ENCODE assay signal across 8 cellular contexts in the genomic region with DNA sequence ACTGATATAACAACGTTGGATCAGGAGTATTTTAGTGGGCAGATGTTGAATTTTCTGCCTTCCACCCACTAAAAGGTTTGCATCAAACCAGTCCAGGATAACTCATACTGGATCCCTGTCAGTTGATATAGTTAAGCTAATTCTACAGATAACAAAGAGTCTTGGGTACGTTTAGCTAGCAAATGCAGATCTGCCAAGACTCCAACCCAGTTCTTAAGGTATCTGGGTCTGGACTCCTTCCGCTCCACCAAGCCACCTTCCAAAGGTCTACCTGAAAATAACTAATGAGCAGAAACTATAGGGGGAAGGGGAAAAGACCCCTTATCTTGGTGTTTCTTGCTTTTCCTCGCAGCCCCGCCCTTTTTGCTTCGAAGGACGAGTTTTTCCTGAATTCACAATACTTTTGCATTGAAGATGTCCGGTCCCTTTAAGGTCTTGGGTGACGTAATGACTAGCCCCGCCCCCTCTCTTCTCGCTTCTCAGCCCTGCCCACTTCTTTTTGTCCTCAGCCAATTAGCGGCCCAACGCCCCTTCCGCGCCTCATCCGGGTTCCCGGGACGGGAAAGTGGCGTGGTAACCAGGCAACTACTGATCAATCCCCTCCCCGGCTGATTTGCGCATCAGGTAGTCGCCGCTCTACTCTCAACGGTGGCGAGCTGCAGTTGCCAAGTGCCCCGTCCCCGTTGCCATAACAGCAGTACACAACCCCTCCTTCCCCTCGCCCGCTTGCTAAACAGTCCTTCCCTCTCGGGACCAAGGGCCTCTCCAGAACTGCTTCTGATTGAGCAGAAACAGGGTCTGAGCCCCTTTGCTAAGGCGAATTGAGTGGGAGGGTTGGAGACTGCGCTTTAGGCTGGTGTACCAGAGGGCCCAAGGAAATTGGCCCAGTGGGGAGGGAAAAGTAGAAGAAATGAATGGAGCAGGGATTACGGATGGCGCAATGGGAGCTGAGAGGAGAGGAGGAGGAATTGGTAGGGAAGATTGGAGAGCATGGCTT. TPM values are rescaled to one million over a fixed set of nuclear protein-coding genes. Genes with fewer than 3 reads are reported as not detected.
DNase-seq lines count a peak whose midpoint lies in the region; TF ChIP-seq lines count a peak whose summit lies in the region.

TSS of gene LRRC23 (plus strand) at position 543 of the 997 bp plus-strand sequence. CDS start 812 bp downstream, outside the sequence.

- CTCF ChIA-PET in HEK293 (lab: Yijun Ruan, JAX) = interaction anchor here (0.7 to 1.5 kb wide), 4 partner anchors 19 to 34 kb away, joined by 4 to 8 read pairs (median 7); partner anchors contain the start of gene SPSB2
- CTCF ChIA-PET in activated naive CD4-positive, alpha-beta T cell treated with anti-CD3 and anti-CD28 coated beads for 36 hours (lab: Charles Lee) = interaction anchor here (0.6 to 1.6 kb wide), 5 partner anchors 13 to 145 kb away, joined by 3 to 6 read pairs (median 4); partner anchors contain the start of gene SPSB2

- peak; percentile 89 for DNase-seq in GM03348 (ENCODE audit: low spot score)
- DNase-seq in NAMALWA (ENCODE audit: low spot score) = peak; percentile 98
- DNase-seq in SK-MEL-5 (ENCODE audit: low read depth, low spot score) = peak; percentile 95
- DNase-seq in activated naive CD4-positive, alpha-beta T cell treated with anti-CD3 and anti-CD28 coated beads for 36 hours = peak; percentile 99
- DNase-seq in globus pallidus (ENCODE audit: low spot score) = peak; percentile 96
- peak; percentile 71 for DNase-seq in non-pigmented ciliary epithelial cell (ENCODE audit: low read depth)
- peak; percentile 98 for DNase-seq in superior temporal gyrus (ENCODE audit: extremely low spot score)

- H3K27me3 Mint-ChIP-seq in activated naive CD4-positive, alpha-beta T cell treated with anti-CD3 and anti-CD28 coated beads for 36 hours (ENCODE audit: low read depth) = no peaks in the 10 kb centered on the region

- H3K4me3 ChIP-seq in HEK293 (ENCODE audit: low read depth, low read length) = peak within 1 kb of the TSS; percentile 42

- no peaks in the 10 kb centered on the region for H3K36me3 Mint-ChIP-seq in activated naive CD4-positive, alpha-beta T cell treated with anti-CD3 and anti-CD28 coated beads for 36 hours (ENCODE audit: low read depth)

- no peak within 1 kb of the TSS for H3K27ac Mint-ChIP-seq in activated naive CD4-positive, alpha-beta T cell treated with anti-CD3 and anti-CD28 coated beads for 36 hours

- intact Hi-C loops in activated naive CD4-positive, alpha-beta T cell treated with anti-CD3 and anti-CD28 coated beads for 36 hours (cut with micrococcal nuclease) = loop anchor here (1.0 to 2.0 kb wide), 7 partner anchors 10 to 285 kb away; partner anchors contain the start of genes C12orf57, ENO2, LPCAT3 and PEX5

- no peak for TF ChIP-seq CTCF in HEK293 (tag by site-specific recombination; IDR thresholded peaks at IDR 0.05)

- no peaks in the 10 kb centered on the region for H3K36me3 ChIP-seq in HEK293 (ENCODE audit: control insufficient read depth in 2 of 2, insufficient read depth in 1 of 2, low read length in 2 of 2)

- H3K4me1 ChIP-seq in HEK293 (ENCODE audit: control insufficient read depth, insufficient read depth, low read length) = peaks cover 13% of the 10 kb centered on the region; the same call in 1 of the 2 replicates

- H3K9me3 Mint-ChIP-seq in activated naive CD4-positive, alpha-beta T cell treated with anti-CD3 and anti-CD28 coated beads for 36 hours = no peaks in the 10 kb centered on the region

- no peak within 1 kb of the TSS for H3K4me3 Mint-ChIP-seq in activated naive CD4-positive, alpha-beta T cell treated with anti-CD3 and anti-CD28 coated beads for 36 hours

- peaks cover 3% of the 10 kb centered on the region for H3K4me1 Mint-ChIP-seq in activated naive CD4-positive, alpha-beta T cell treated with anti-CD3 and anti-CD28 coated beads for 36 hours (ENCODE audit: low read depth)

- in situ Hi-C loops in SK-MEL-5 (cut with HindIII; ENCODE audit: low pct_unique_long_range_greater_than_20kb, low sequenced_read_pairs) = no loop called here

- peak within 1 kb of the TSS; percentile 57 for H3K27ac ChIP-seq in HEK293 (ENCODE audit: extremely low read depth, low read depth, low read length)

- H3K9me3 ChIP-seq in HEK293 (ENCODE audit: control insufficient read depth, insufficient read depth, low read depth, low read length) = no peaks in the 10 kb centered on the region

- POLR2A ChIA-PET in HEK293 (lab: Yijun Ruan, JAX) = interaction anchor here (0.6 to 2.6 kb wide), 12 partner anchors 9 to 181 kb away, joined by 3 to 10 read pairs (median 4); partner anchors contain the start of genes C12orf57, COPS7A, ENO2 and RNU7-1

TF ChIP-seq in HEK293, 187 proteins besides CTCF, POLR2A, EP300 and RAD21 (continues in another document):
- TF ChIP-seq ZBTB17 (tag by site-specific recombination; IDR thresholded peaks at IDR 0.05) = peak; percentile 55; the same call in 1 of the 2 replicates
- peak; percentile 26; the same call in 1 of the 2 replicates for TF ChIP-seq ZEB2 (tag by site-specific recombination; IDR thresholded peaks at IDR 0.05)
- peak; percentile 42; the same call in 1 of the 2 replicates for TF ChIP-seq ZBTB8A (tag by site-specific recombination; IDR thresholded peaks at IDR 0.05)
- TF ChIP-seq ZIC2 (tag by site-specific recombination; IDR thresholded peaks at IDR 0.05) = peak; percentile 17; the same call in 1 of the 2 replicates
- no peak for TF ChIP-seq ZNF558 (tag by site-specific recombination; IDR thresholded peaks at IDR 0.05)
- TF ChIP-seq KLF17 (tag by site-specific recombination; IDR thresholded peaks at IDR 0.05) = no peak; the same call in 1 of the 2 replicates
- TF ChIP-seq, protein P1, sequence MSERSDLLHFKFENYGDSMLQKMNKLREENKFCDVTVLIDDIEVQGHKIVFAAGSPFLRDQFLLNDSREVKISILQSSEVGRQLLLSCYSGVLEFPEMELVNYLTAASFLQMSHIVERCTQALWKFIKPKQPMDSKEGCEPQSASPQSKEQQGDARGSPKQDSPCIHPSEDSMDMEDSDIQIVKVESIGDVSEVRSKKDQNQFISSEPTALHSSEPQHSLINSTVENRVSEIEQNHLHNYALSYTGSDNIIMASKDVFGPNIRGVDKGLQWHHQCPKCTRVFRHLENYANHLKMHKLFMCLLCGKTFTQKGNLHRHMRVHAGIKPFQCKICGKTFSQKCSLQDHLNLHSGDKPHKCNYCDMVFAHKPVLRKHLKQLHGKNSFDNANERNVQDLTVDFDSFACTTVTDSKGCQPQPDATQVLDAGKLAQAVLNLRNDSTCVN (tag by site-specific recombination; optimal IDR thresholded peaks at IDR 0.05) = peak; percentile 26
- TF ChIP-seq KLF8 (tag by site-specific recombination; IDR thresholded peaks at IDR 0.05) = peak; percentile 45; the same call in 1 of the 2 replicates
- peak; percentile 94 for TF ChIP-seq MYNN (tag by site-specific recombination; IDR thresholded peaks at IDR 0.05; ENCODE audit: borderline replicate concordance)
- TF ChIP-seq SP3 (tag by site-specific recombination; IDR thresholded peaks at IDR 0.05) = peak; percentile 96
- TF ChIP-seq ZNF366 (tag by site-specific recombination; conservative IDR thresholded peaks at IDR 0.05) = peak; percentile 60
- TF ChIP-seq ZNF513 (tag by site-specific recombination; IDR thresholded peaks at IDR 0.05) = no peak
- TF ChIP-seq, protein P2, sequence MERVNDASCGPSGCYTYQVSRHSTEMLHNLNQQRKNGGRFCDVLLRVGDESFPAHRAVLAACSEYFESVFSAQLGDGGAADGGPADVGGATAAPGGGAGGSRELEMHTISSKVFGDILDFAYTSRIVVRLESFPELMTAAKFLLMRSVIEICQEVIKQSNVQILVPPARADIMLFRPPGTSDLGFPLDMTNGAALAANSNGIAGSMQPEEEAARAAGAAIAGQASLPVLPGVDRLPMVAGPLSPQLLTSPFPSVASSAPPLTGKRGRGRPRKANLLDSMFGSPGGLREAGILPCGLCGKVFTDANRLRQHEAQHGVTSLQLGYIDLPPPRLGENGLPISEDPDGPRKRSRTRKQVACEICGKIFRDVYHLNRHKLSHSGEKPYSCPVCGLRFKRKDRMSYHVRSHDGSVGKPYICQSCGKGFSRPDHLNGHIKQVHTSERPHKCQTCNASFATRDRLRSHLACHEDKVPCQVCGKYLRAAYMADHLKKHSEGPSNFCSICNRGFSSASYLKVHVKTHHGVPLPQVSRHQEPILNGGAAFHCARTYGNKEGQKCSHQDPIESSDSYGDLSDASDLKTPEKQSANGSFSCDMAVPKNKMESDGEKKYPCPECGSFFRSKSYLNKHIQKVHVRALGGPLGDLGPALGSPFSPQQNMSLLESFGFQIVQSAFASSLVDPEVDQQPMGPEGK (tag by site-specific recombination; IDR thresholded peaks at IDR 0.05) = peak; percentile 54; the same call in 1 of the 2 replicates
- TF ChIP-seq ZNF335 (tag by site-specific recombination; conservative IDR thresholded peaks at IDR 0.05) = peak; percentile 66
- TF ChIP-seq ZNF394 (tag by site-specific recombination; IDR thresholded peaks at IDR 0.05; ENCODE audit: borderline replicate concordance) = 0 out of 2 replicates have a peak, but pooled peaks have one; percentile 10

RNA-seq across cellular contexts. Expression of gene LRRC23, which starts in this region (rescaled TPM):
- 10.0 and 10.7 TPM in 2 replicates for total RNA-seq in SK-MEL-5 (2014; rRNA removed; shearing (Covaris generic))
- polyA plus RNA-seq in SK-MEL-5 (2015; cell fraction: cytosol; rRNA removed) = 8.4 and 13.1 TPM in 2 replicates
- 7.9 and 11.5 TPM in 2 replicates for polyA plus RNA-seq in SK-MEL-5 (2015; cell fraction: nucleus; rRNA removed)
- 1 to 10 TPM; 6.3 to 6.4 TPM for total RNA-seq in activated naive CD4-positive, alpha-beta T cell treated with anti-CD3 and anti-CD28 coated beads for 36 hours

Comparison
In these comparisons a context has a peak if more than half of its experiments do, and no peak if none do; other contexts are left out.
1. Peak in every context shown above with its lines: DNase-seq, H3K4me3 ChIP-seq and H3K27ac ChIP-seq.